8 cellular contexts compared by ENCODE assay signal in the genomic region with DNA sequence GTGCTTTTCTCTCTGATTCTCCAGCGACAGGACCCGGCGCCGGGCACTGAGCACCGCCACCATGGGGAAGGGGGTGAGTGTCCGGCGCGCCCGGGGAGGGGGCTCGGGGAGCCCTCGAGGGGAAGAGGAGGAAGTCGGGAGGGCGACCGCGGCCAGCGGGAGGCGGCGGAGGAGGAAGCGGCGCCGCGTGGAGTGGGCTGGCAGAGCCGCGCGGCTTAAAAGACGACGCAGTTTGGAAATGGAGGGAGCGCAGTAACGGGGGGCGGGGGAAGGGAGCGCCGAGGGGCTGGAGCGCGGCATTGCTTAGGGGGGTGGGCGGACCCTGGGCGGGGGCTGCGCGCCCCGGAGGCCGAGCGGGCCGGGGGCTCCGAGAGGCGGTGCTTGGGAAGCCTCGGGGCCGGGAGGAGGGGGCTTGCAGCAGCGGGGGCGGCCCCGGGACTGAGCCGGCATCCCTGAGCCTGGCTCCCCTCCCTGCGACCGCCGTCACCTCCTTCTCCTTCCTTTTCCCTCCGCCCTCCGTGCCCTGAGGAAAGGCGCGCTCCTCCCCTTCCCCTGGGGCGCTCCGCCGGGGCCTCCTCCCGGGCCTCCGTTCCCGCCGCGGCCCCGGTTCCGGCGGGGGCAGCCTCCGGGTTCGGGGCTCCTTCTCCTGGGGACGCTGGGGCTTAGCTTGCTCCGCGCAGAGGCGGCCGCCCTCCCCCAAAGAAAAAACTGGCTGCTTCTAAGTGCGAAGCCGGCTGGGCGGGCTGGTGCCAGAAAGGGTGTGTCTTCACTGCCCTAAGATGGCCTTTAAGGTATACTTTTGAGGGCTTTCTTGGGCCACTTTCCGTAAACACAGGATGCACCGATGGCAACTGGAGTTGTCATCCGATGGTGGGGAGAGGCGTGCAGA. TPM values are rescaled to one million over a fixed set of nuclear protein-coding genes. Genes with fewer than 3 reads are reported as not detected.
DNase-seq lines count a peak whose midpoint lies in the region; ATAC-seq and TF ChIP-seq lines count a peak whose summit lies in the region.

No MANE protein-coding gene starts in this region.

- H3K27ac Mint-ChIP-seq in stimulated activated naive CD8-positive, alpha-beta T cell treated with anti-CD3 and anti-CD28 coated beads, Interleukin-15, Interleukin-2, amounts not matched to agents 100 ng/mL and 50 ng/mL, for 24 hours, result peak overlapping the region; percentile 93

- H3K4me3 ChIP-seq in GM06990 (replicated peaks; ENCODE audit: low read depth, low read length), result peak overlapping the region; percentile 89
- H3K4me3 ChIP-seq in esophagus (ENCODE audit: low read depth in 1 of 2, low read length in 2 of 2), result peak overlapping the region; percentile 65 to 91
- H3K4me3 ChIP-seq in muscle layer of colon (ENCODE audit: low read depth in 1 of 2, low read length in 2 of 2), result peak overlapping the region; percentile 80 to 94

- H3K4me3 Mint-ChIP-seq in stimulated activated naive CD8-positive, alpha-beta T cell treated with anti-CD3 and anti-CD28 coated beads, Interleukin-15, Interleukin-2, amounts not matched to agents 100 ng/mL and 50 ng/mL, for 24 hours, result peak overlapping the region; percentile 97

- H3K27me3 Mint-ChIP-seq in stimulated activated naive CD8-positive, alpha-beta T cell treated with anti-CD3 and anti-CD28 coated beads, Interleukin-15, Interleukin-2, amounts not matched to agents 100 ng/mL and 50 ng/mL, for 24 hours, result peaks cover 5% of the 10 kb centered on the region

- H3K9ac ChIP-seq in muscle layer of colon (ENCODE audit: low read length), result peak overlapping the region; percentile 45

- H3K4me1 Mint-ChIP-seq in stimulated activated naive CD8-positive, alpha-beta T cell treated with anti-CD3 and anti-CD28 coated beads, Interleukin-15, Interleukin-2, amounts not matched to agents 100 ng/mL and 50 ng/mL, for 24 hours (ENCODE audit: low read depth), result peaks cover 45% of the 10 kb centered on the region

- H3K9me3 Mint-ChIP-seq in stimulated activated naive CD8-positive, alpha-beta T cell treated with anti-CD3 and anti-CD28 coated beads, Interleukin-15, Interleukin-2, amounts not matched to agents 100 ng/mL and 50 ng/mL, for 24 hours, result no peaks in the 10 kb centered on the region

- H3K36me3 Mint-ChIP-seq in stimulated activated naive CD8-positive, alpha-beta T cell treated with anti-CD3 and anti-CD28 coated beads, Interleukin-15, Interleukin-2, amounts not matched to agents 100 ng/mL and 50 ng/mL, for 24 hours (ENCODE audit: low read depth), result peaks cover 19% of the 10 kb centered on the region

- H3K36me3 ChIP-seq in GM06990 (ENCODE audit: control insufficient read depth, insufficient read depth, low read length), result no peaks in the 10 kb centered on the region
- H3K36me3 ChIP-seq in esophagus (ENCODE audit: control insufficient read depth in 2 of 2, insufficient read depth in 2 of 2, low read length in 1 of 2), result no peaks in the 10 kb centered on the region
- H3K36me3 ChIP-seq in muscle layer of colon (ENCODE audit: insufficient read depth, low read length), result no peaks in the 10 kb centered on the region

- TF ChIP-seq CTCF in GM06990 (IDR thresholded peaks at IDR 0.05; ENCODE audit: insufficient read depth, low read length, poor library complexity, severe bottlenecking), result no peak

- peak; percentile 8 for ATAC-seq in HG02798 (IDR thresholded peaks at IDR 0.05; ENCODE audit: poor library complexity, unreplicated experiment)
- no peak for ATAC-seq in GM19467 (IDR thresholded peaks at IDR 0.05; ENCODE audit: unreplicated experiment)

- 1% methylated on average over 65 to 82 of the region's 82 CpGs for WGBS in esophagus, 2 donors

- H3K9me3 ChIP-seq in esophagus (ENCODE audit: control insufficient read depth in 2 of 2, insufficient read depth in 1 of 2, low read depth in 1 of 2, low read length in 1 of 2) (no peaks in the 10 kb centered on the region), muscle layer of colon (ENCODE audit: low read length) (no peaks in the 10 kb centered on the region)

- H3K27ac ChIP-seq in esophagus (ENCODE audit: low read depth in 2 of 2, low read length in 1 of 2) (peak overlapping the region; percentile 84 to 98), muscle layer of colon (ENCODE audit: low read depth, low read length) (peak overlapping the region; percentile 94)

- no peaks in the 10 kb centered on the region for H3K27me3 ChIP-seq in GM06990 (replicated peaks; ENCODE audit: control insufficient read depth, insufficient read depth, low read length)
- H3K27me3 ChIP-seq in esophagus (ENCODE audit: control insufficient read depth in 1 of 2, insufficient read depth in 2 of 2, low read length in 2 of 2), result no peaks in the 10 kb centered on the region
- H3K27me3 ChIP-seq in muscle layer of colon (ENCODE audit: control insufficient read depth in 1 of 2, insufficient read depth in 2 of 2, low read length in 2 of 2), result no peaks in the 10 kb centered on the region

- DNase-seq in GM06990 (ENCODE audit: extremely low read depth, insufficient read length) (peak; percentile 55), NCI-H82 (lab: John Stamatoyannopoulos, UW) (peak; percentile 76)
- peak; percentile 65 for DNase-seq in activated T-cell treated with anti-CD3 and anti-CD28 coated beads, Interleukin-2, amount 50 U/mL, for 1 hour

- no peaks in the 10 kb centered on the region for H3K4me1 ChIP-seq in esophagus (ENCODE audit: control insufficient read depth in 2 of 2, insufficient read depth in 2 of 2, low read length in 1 of 2)
- peaks cover 46% of the 10 kb centered on the region for H3K4me1 ChIP-seq in muscle layer of colon (ENCODE audit: insufficient read depth, low read length)

RNA-seq across cellular contexts. Expression of gene ATP1A1, which starts 0.7 kb away (rescaled TPM):
- polyA plus RNA-seq in esophagus, result 100 to 1,000 TPM; 117 to 196 TPM
